8 cellular contexts compared by ENCODE assay signal in the genomic region with DNA sequence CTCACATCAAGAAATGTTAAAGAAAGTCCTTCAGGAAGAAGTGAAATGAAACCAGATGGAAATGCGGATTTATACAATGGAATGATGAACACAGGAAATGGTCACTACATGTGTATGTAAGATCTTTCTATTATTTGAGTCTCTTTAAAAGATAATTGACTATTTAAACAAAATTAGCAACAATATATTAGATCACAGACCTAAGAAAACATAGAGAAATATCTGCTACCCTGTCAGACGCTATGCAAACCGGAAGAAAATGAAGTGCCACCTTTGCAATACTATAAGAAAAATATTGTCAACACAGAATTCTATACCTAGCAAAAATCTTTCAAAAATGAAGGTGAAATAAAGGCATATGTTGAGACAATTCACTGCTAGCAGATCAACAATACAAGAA.
"Had no signal": no experiment of that assay in that cellular context is flagged by ENCODE, and none has a peak within 500 bp of the region (broad histone marks: within the 10 kb centered on the region; RNA-seq: fewer than 3 reads in every experiment).

No MANE protein-coding gene starts in this region.

- H3K36me3 ChIP-seq: HAP-1 had no signal

- H3K4me3 ChIP-seq: GM23248, GM23338, HAP-1 had no signal

- H3K9me3 ChIP-seq: HAP-1 had no signal

- DNase-seq: GM23248, GOT3, H7, H9, HCEC 1CT, HFFc6 had no signal

- H3K27ac ChIP-seq: GM23248 had no signal

- H3K4me1 ChIP-seq: HAP-1 had no signal
